ENCODE assay signal across 17 cellular contexts in genomic region chr15:99983894-99984293, GRCh38.
DNase-seq lines count a peak whose midpoint lies in the region; ATAC-seq and TF ChIP-seq lines count a peak whose summit lies in the region.
"Had no signal": no experiment of that assay in that cellular context is flagged by ENCODE, and none has a peak within 500 bp of the region (broad histone marks: within the 10 kb centered on the region; RNA-seq: fewer than 3 reads in every experiment).

No MANE protein-coding gene starts in this region.

- no peaks in the 10 kb centered on the region for H3K36me3 ChIP-seq in HUES64 (ENCODE audit: insufficient read depth, low read length)
- no peaks in the 10 kb centered on the region for H3K36me3 ChIP-seq in ectodermal cell (ENCODE audit: control insufficient read depth, insufficient read depth, low read length)
- no peaks in the 10 kb centered on the region for H3K36me3 ChIP-seq in lower lobe of right lung
- no peaks in the 10 kb centered on the region for H3K36me3 ChIP-seq in smooth muscle cell (ENCODE audit: low read depth)
- H3K36me3 ChIP-seq in effector memory CD4-positive, alpha-beta T cell (ENCODE audit: control insufficient read depth, insufficient read depth, low read length) = no peaks in the 10 kb centered on the region
- H3K36me3 ChIP-seq: right atrium auricular region, transverse colon had no signal

- 17% methylated on average over 17 of the region's 17 CpGs for WGBS in HUES64
- WGBS in ectodermal cell, 2 experiments = 14 to 22% methylated on average over 17 of the region's 17 CpGs
- WGBS in smooth muscle cell (ENCODE audit: low lambda C conversion rate) = 21% methylated on average over 17 of the region's 17 CpGs

- no peak for TF ChIP-seq CTCF in lower lobe of right lung (IDR thresholded peaks at IDR 0.05)
- no peak for TF ChIP-seq CTCF in smooth muscle cell (IDR thresholded peaks at IDR 0.05; ENCODE audit: borderline replicate concordance, insufficient read depth, poor library complexity, severe bottlenecking)

- H3K4me3 ChIP-seq in HUES64 (ENCODE audit: low read length) (peak overlapping the region; percentile 34), ectodermal cell (ENCODE audit: insufficient read depth, low read depth, low read length) (no peak overlapping the region), lower lobe of right lung (no peak overlapping the region), smooth muscle cell (no peak overlapping the region)
- no peak overlapping the region for H3K4me3 ChIP-seq in effector memory CD4-positive, alpha-beta T cell (ENCODE audit: insufficient read depth, low read depth, low read length, poor library complexity, severe bottlenecking)
- H3K4me3 ChIP-seq: right atrium auricular region, transverse colon had no signal

- H3K4me1 ChIP-seq in HUES64 (ENCODE audit: insufficient read depth, low read length) (peaks cover 29% of the 10 kb centered on the region), ectodermal cell (ENCODE audit: control insufficient read depth, insufficient read depth, low read length) (peaks cover 18% of the 10 kb centered on the region), lower lobe of right lung (peaks cover 6% of the 10 kb centered on the region), smooth muscle cell (ENCODE audit: low read depth) (peaks cover 16% of the 10 kb centered on the region)
- H3K4me1 ChIP-seq in effector memory CD4-positive, alpha-beta T cell (ENCODE audit: control insufficient read depth, insufficient read depth, low read length, poor library complexity, severe bottlenecking) = no peaks in the 10 kb centered on the region
- H3K4me1 ChIP-seq: transverse colon had no signal

- H3K9me3 ChIP-seq in HUES64 (ENCODE audit: insufficient read depth, low read depth, low read length) (no peaks in the 10 kb centered on the region), ectodermal cell (ENCODE audit: control insufficient read depth, low read length) (no peaks in the 10 kb centered on the region), lower lobe of right lung (no peaks in the 10 kb centered on the region), smooth muscle cell (replicated peaks; ENCODE audit: low read depth) (no peaks in the 10 kb centered on the region)
- no peaks in the 10 kb centered on the region for H3K9me3 ChIP-seq in effector memory CD4-positive, alpha-beta T cell (ENCODE audit: control insufficient read depth, low read length)
- H3K9me3 ChIP-seq: right atrium auricular region, transverse colon had no signal

- H3K9ac ChIP-seq in HUES64 (ENCODE audit: low read depth, low read length) (peak overlapping the region; percentile 50), smooth muscle cell (ENCODE audit: low read depth) (no peak overlapping the region)

- H3K27ac ChIP-seq in HUES64 (ENCODE audit: low read depth, low read length) (peak overlapping the region; percentile 96), ectodermal cell (ENCODE audit: insufficient read depth, low read depth, low read length, poor library complexity, severe bottlenecking) (peak overlapping the region; percentile 71), lower lobe of right lung (peak overlapping the region; percentile 15), smooth muscle cell (ENCODE audit: low read depth) (peak overlapping the region; percentile 53)
- no peak overlapping the region for H3K27ac ChIP-seq in effector memory CD4-positive, alpha-beta T cell (ENCODE audit: insufficient read depth, low read length, poor library complexity, severe bottlenecking)
- H3K27ac ChIP-seq: right atrium auricular region, transverse colon had no signal

- peak overlapping the region; percentile 80 for H3K4me2 ChIP-seq in smooth muscle cell

- no peak for ATAC-seq in lower lobe of right lung
- no peak for ATAC-seq in stimulated activated naive CD8-positive, alpha-beta T cell treated with anti-CD3 and anti-CD28 coated beads, Interleukin-15, Interleukin-2, amounts not matched to agents 100 U/mL and 50 U/mL, for 24 hours
- ATAC-seq: stimulated activated effector memory CD8-positive, alpha-beta T cell treated with anti-CD3 and anti-CD28 coated beads, Interleukin-12 subunit alpha, Interleukin-12 subunit beta, amount 100 ng/mL, for 72 hours had no signal

- peaks cover 5% of the 10 kb centered on the region for H3F3A ChIP-seq in smooth muscle cell (ENCODE audit: low read depth)

- peak overlapping the region; percentile 78 for H2AFZ ChIP-seq in smooth muscle cell (ENCODE audit: low read depth)

- DNase-seq in lower lobe of right lung = no peak
- no peak for DNase-seq in smooth muscle cell (lab: John Stamatoyannopoulos, UW; ENCODE audit: unreplicated experiment)
- DNase-seq in DMS79 treated with DMSO at 0.1 percent for 48 hours (lab: John Stamatoyannopoulos, UW) = no peak
- no peak for DNase-seq in NCI-H1436 (lab: John Stamatoyannopoulos, UW)
- DNase-seq in effector memory CD4-positive, alpha-beta T cell = no peak
- DNase-seq in stimulated activated naive CD8-positive, alpha-beta T cell treated with anti-CD3 and anti-CD28 coated beads, Interleukin-15, Interleukin-2, amounts not matched to agents 100 U/mL and 50 U/mL, for 24 hours = no peak
- DNase-seq: activated CD4-positive, alpha-beta T cell treated with anti-CD3 and anti-CD28 coated beads, Interleukin-2, amount 50 U/mL, for 1 hour; activated gamma-delta T cell; NCI-H1417 treated with DMSO at 0.1 percent for 48 hours; NCI-H2171; NCI-H69; Right ventricle myocardium superior; transverse colon had no signal

- no peaks in the 10 kb centered on the region for H3K79me2 ChIP-seq in smooth muscle cell (ENCODE audit: low read depth)

- intact Hi-C loops in lower lobe of right lung (cut with DNase I) = no loop called here

- no peaks in the 10 kb centered on the region for H4K20me1 ChIP-seq in smooth muscle cell (ENCODE audit: low read depth)

- no peaks in the 10 kb centered on the region for H3K27me3 ChIP-seq in HUES64 (ENCODE audit: insufficient read depth, low read length)
- no peaks in the 10 kb centered on the region for H3K27me3 ChIP-seq in ectodermal cell (ENCODE audit: control insufficient read depth, insufficient read depth, low read length, poor library complexity, severe bottlenecking)
- no peaks in the 10 kb centered on the region for H3K27me3 ChIP-seq in lower lobe of right lung (ENCODE audit: low read depth)
- no peaks in the 10 kb centered on the region for H3K27me3 ChIP-seq in smooth muscle cell (ENCODE audit: low read depth)
- no peaks in the 10 kb centered on the region for H3K27me3 ChIP-seq in effector memory CD4-positive, alpha-beta T cell (replicated peaks; ENCODE audit: control insufficient read depth, insufficient read depth, low read length, poor library complexity, severe bottlenecking)
- H3K27me3 ChIP-seq: right atrium auricular region, transverse colon had no signal
